In the genomic region with DNA sequence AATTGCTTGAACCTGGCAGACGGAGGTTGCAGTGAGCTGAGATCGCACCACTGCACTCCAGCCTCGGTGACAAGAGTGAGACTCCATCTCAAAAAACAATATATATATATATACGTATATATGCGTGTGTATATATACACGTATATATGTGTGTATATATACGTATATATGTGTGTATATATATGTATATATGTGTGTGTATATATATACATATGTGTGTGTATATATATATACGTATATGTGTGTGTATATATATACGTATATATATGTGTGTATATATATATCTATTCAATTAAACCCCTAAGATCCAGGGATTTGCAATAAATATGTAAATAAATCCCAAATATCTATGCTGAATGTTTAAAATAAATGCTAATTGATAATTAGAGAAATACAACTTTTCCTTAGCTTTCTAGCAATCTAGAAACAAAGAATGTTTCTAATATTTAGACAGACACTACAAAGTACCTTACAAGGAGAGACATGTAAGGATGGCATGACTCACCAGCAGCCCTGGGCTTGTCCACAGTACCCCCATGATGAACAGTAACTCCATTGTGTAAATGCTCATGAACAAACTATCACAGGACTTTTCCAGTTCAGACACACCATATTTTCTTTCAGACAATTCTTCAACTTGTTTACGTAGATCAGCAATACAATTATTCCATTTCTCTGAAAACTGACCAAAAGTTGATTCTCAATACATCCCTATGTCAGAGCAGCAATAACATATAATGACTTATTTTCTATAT, we compare ENCODE assay signal across 2 cellular contexts.
A peak's percentile ranks its signal among the peaks of the same experiment; 100 is the strongest.
TF ChIP-seq lines count a peak whose summit lies in the region.

No MANE protein-coding gene starts in this region.

TF ChIP-seq in SK-N-SH treated with all-trans-retinoic acid at 6 μM for 48 hours, 23 proteins besides CTCF, POLR2A, EP300 and RAD21:
- peak; percentile 38; the same call in 1 of the 2 replicates for TF ChIP-seq ZFP3 (CRISPR knock-in tag; IDR thresholded peaks at IDR 0.05)

TF ChIP-seq in K562, 482 proteins besides CTCF, POLR2A, EP300 and RAD21:
- TF ChIP-seq MTF1 (CRISPR knock-in tag; IDR thresholded peaks at IDR 0.05; ENCODE audit: borderline replicate concordance) (peak; percentile 66; the same call in 1 of the 2 replicates), ZNF707 (CRISPR knock-in tag; conservative IDR thresholded peaks at IDR 0.05) (peak; percentile 44; the same call in 1 of the 2 replicates)
- TF ChIP-seq, protein P1, sequence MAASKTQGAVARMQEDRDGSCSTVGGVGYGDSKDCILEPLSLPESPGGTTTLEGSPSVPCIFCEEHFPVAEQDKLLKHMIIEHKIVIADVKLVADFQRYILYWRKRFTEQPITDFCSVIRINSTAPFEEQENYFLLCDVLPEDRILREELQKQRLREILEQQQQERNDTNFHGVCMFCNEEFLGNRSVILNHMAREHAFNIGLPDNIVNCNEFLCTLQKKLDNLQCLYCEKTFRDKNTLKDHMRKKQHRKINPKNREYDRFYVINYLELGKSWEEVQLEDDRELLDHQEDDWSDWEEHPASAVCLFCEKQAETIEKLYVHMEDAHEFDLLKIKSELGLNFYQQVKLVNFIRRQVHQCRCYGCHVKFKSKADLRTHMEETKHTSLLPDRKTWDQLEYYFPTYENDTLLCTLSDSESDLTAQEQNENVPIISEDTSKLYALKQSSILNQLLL (CRISPR knock-in tag; IDR thresholded peaks at IDR 0.05; ENCODE audit: borderline replicate concordance): peak; percentile 52; the same call in 1 of the 2 replicates
